1 cellular context compared by ENCODE assay signal in the genomic region with DNA sequence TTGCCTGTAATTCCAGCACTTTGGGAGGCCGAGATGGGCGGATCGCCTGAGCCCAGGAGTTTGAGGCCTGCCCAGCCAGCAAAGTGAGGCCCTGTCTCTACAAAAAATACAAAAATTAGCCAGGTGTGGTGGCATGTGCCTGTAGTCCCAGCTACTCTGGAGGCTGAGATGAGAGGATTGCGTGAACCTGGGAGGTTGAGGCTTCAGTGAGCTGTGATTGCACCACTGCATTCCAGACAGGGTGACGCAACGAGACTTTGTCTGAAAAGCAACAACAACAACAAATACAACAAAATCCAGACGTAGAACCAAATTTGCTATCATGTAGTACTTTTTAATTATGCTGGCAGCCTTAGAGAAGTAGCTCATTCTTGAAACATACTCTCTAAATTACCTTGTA.
TF ChIP-seq lines count a peak whose summit lies in the region.

No MANE protein-coding gene starts in this region.

TF ChIP-seq in IMR-90, 13 proteins besides CTCF, POLR2A, EP300 and RAD21 (continued from another document):
- no peak for TF ChIP-seq MXI1 (IDR thresholded peaks at IDR 0.05; ENCODE audit: borderline replicate concordance, low read depth, low read length)
- TF ChIP-seq NFE2L2 (IDR thresholded peaks at IDR 0.05; ENCODE audit: low read depth, low read length): no peak
- TF ChIP-seq MAZ (IDR thresholded peaks at IDR 0.05; ENCODE audit: borderline replicate concordance, low read depth, low read length): no peak
- no peak for TF ChIP-seq RCOR1 (IDR thresholded peaks at IDR 0.05; ENCODE audit: insufficient replicate concordance, low read length)
- no peak for TF ChIP-seq CHD1 (IDR thresholded peaks at IDR 0.05; ENCODE audit: low read depth, low read length)
- TF ChIP-seq FOS (IDR thresholded peaks at IDR 0.05; ENCODE audit: low read depth, low read length): no peak
- no peak for TF ChIP-seq BHLHE40 (IDR thresholded peaks at IDR 0.05; ENCODE audit: low read depth, low read length)
TF ChIP-seq in IMR-90: peak in this region for 1.
